Comparison of ENCODE assay signal across 1 cellular context in the genomic region with DNA sequence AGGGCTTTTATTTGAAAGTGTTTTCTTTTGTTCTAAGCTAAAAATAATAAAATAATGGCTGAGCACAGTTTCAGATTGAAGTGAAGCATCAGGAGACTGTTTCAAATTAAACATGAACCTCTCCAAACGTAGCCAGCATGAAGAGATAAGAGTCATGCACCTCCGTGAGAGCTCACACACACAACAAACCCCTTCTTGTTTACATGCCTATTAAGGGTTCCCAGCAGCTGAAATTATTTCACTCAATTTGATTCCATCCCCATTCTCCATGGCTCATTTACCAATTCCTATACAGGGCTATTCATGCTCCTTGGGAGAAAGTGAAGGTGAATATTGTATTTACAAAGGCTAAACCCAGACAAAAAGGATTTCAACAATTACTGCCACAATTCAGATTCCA.
TF ChIP-seq lines count a peak whose summit lies in the region.

No MANE protein-coding gene starts in this region.

TF ChIP-seq in SK-N-SH, 30 proteins besides CTCF, POLR2A, EP300 and RAD21 (continued from another document):
- no peak for TF ChIP-seq GABPA (IDR thresholded peaks at IDR 0.05; ENCODE audit: low read depth)
- TF ChIP-seq USF2 (IDR thresholded peaks at IDR 0.05; ENCODE audit: borderline replicate concordance, low read depth, low read length) = no peak
- TF ChIP-seq RXRA (IDR thresholded peaks at IDR 0.05; ENCODE audit: borderline replicate concordance, low read depth) = no peak
- TF ChIP-seq, protein P1, sequence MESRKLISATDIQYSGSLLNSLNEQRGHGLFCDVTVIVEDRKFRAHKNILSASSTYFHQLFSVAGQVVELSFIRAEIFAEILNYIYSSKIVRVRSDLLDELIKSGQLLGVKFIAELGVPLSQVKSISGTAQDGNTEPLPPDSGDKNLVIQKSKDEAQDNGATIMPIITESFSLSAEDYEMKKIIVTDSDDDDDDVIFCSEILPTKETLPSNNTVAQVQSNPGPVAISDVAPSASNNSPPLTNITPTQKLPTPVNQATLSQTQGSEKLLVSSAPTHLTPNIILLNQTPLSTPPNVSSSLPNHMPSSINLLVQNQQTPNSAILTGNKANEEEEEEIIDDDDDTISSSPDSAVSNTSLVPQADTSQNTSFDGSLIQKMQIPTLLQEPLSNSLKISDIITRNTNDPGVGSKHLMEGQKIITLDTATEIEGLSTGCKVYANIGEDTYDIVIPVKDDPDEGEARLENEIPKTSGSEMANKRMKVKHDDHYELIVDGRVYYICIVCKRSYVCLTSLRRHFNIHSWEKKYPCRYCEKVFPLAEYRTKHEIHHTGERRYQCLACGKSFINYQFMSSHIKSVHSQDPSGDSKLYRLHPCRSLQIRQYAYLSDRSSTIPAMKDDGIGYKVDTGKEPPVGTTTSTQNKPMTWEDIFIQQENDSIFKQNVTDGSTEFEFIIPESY (IDR thresholded peaks at IDR 0.05; ENCODE audit: borderline replicate concordance, low read depth) = no peak
